27 cellular contexts compared by ENCODE assay signal in the genomic region with DNA sequence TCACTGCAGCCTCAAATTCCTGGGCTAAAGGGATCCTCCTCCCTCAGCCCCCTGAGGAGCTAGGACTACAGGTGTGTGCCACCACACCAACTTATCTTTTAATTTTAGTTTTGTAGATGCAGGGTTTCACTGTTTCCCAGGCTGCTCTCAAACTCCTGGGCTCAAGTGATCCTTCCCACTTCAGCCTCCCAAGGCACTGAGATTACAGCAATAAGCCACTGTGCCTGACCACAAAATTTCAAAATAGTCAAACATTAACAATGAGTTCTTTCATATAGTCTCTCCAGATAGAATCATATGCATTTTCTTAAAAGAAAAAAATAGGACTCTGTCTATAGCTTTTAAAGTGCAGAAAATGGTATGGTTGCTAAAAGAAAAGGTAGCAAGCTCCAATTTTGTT. TPM values are rescaled to one million over a fixed set of nuclear protein-coding genes. Genes with fewer than 3 reads are reported as not detected.
DNase-seq lines count a peak whose midpoint lies in the region; ATAC-seq and TF ChIP-seq lines count a peak whose summit lies in the region.
"Had no signal": no experiment of that assay in that cellular context is flagged by ENCODE, and none has a peak within 500 bp of the region (broad histone marks: within the 10 kb centered on the region; RNA-seq: fewer than 3 reads in every experiment).

No MANE protein-coding gene starts in this region.

- no peak for TF ChIP-seq CTCF in MCF 10A (IDR thresholded peaks at IDR 0.05; ENCODE audit: unreplicated experiment)
- TF ChIP-seq CTCF in breast epithelium (IDR thresholded peaks at IDR 0.05): no peak
- TF ChIP-seq CTCF in fibroblast of the aortic adventitia (IDR thresholded peaks at IDR 0.05; ENCODE audit: insufficient read depth, low read length): no peak
- TF ChIP-seq CTCF in upper lobe of right lung (IDR thresholded peaks at IDR 0.05): no peak

- CTCF ChIA-PET in MCF 10A (lab: Yijun Ruan, JAX): interaction anchor here (0.7 to 1.2 kb wide), 2 partner anchors 22 to 34 kb away, joined by 3 to 4 read pairs; no protein-coding TSS in a partner anchor

- no peaks in the 10 kb centered on the region for H3K27me3 Mint-ChIP-seq in MCF 10A (ENCODE audit: insufficient read depth, unreplicated experiment)
- H3K27me3 Mint-ChIP-seq: activated CD4-positive, alpha-beta T cell treated with anti-CD3 and anti-CD28 coated beads, Interleukin-2, amount 10 ng/mL, durations not matched to agents 24 days and 14 days; activated CD8-positive, alpha-beta memory T cell treated with anti-CD3 and anti-CD28 coated beads, Interleukin-2, amount 10 ng/mL, durations not matched to agents 7 days and 5 days; activated naive CD8-positive, alpha-beta T cell treated with anti-CD3 and anti-CD28 coated beads, Interleukin-2, amount 50 U/mL, for 24 hours had no signal

- H3K27me3 ChIP-seq in breast epithelium (no peaks in the 10 kb centered on the region), upper lobe of right lung (no peaks in the 10 kb centered on the region)
- H3K27me3 ChIP-seq: BLaER1, heart left ventricle, right lobe of liver had no signal

- DNase-seq in MCF 10A (ENCODE audit: unreplicated experiment) (peak; percentile 54), breast epithelium (ENCODE audit: low spot score in 2 of 2) (no peak), RPMI7951 (ENCODE audit: low read depth) (peak; percentile 42), fibroblast of the aortic adventitia (ENCODE audit: low read depth) (peak; percentile 30), upper lobe of right lung (no peak)
- no peak for DNase-seq in activated CD4-positive, alpha-beta T cell treated with anti-CD3 and anti-CD28 coated beads, Interleukin-2, amount 50 U/mL, for 1 hour
- DNase-seq: activated CD4-positive, alpha-beta T cell treated with anti-CD3 and anti-CD28 coated beads, Interleukin-2, amount 10 ng/mL, durations not matched to agents 24 days and 14 days; activated CD8-positive, alpha-beta memory T cell treated with anti-CD3 and anti-CD28 coated beads, Interleukin-2, amount 10 ng/mL, durations not matched to agents 7 days and 5 days; activated naive CD8-positive, alpha-beta T cell treated with anti-CD3 and anti-CD28 coated beads, Interleukin-2, amount 50 U/mL, for 24 hours; GOT3; heart left ventricle; NCI-H1417 treated with DMSO at 0.1 percent for 48 hours; NCI-H526; right lobe of liver; stimulated activated CD8-positive, alpha-beta memory T cell treated with anti-CD3 and anti-CD28 coated beads, Interleukin-4, amount 100 ng/mL, for 48 hours; trophoblast cell had no signal

- no TSS peak for BruUV-seq in MCF 10A (replicated peaks; lab: Mats Ljungman, UMichigan)

- H3K36me3 ChIP-seq in breast epithelium (no peaks in the 10 kb centered on the region), upper lobe of right lung (no peaks in the 10 kb centered on the region)
- H3K36me3 ChIP-seq: BLaER1, heart left ventricle, right lobe of liver had no signal

- H3K4me1 ChIP-seq in breast epithelium: no peaks in the 10 kb centered on the region
- peaks cover 30% of the 10 kb centered on the region for H3K4me1 ChIP-seq in upper lobe of right lung
- H3K4me1 ChIP-seq: A549, BLaER1, right lobe of liver had no signal

- no peak for TF ChIP-seq POLR2A in breast epithelium (IDR thresholded peaks at IDR 0.05)

- no peak overlapping the region for H3K4me3 ChIP-seq in breast epithelium
- H3K4me3 ChIP-seq in fibroblast of the aortic adventitia (ENCODE audit: low read depth, low read length): no peak overlapping the region
- H3K4me3 ChIP-seq in upper lobe of right lung: no peak overlapping the region
- H3K4me3 ChIP-seq: A549, BLaER1, heart left ventricle, right lobe of liver had no signal

- H3K9me3 ChIP-seq in breast epithelium: no peaks in the 10 kb centered on the region
- no peaks in the 10 kb centered on the region for H3K9me3 ChIP-seq in upper lobe of right lung
- H3K9me3 ChIP-seq: A549, BLaER1, heart left ventricle, right lobe of liver had no signal

- POLR2A ChIA-PET in MCF 10A (lab: Yijun Ruan, JAX): interaction anchor here (1.3 to 1.5 kb wide), 3 partner anchors 9 to 110 kb away, joined by 3 to 4 read pairs (median 4); no protein-coding TSS in a partner anchor

- no peak overlapping the region for H3K4me3 Mint-ChIP-seq in MCF 10A (ENCODE audit: unreplicated experiment)
- H3K4me3 Mint-ChIP-seq: activated CD4-positive, alpha-beta T cell treated with anti-CD3 and anti-CD28 coated beads, Interleukin-2, amount 10 ng/mL, durations not matched to agents 24 days and 14 days; activated CD8-positive, alpha-beta memory T cell treated with anti-CD3 and anti-CD28 coated beads, Interleukin-2, amount 10 ng/mL, durations not matched to agents 7 days and 5 days; activated naive CD8-positive, alpha-beta T cell treated with anti-CD3 and anti-CD28 coated beads, Interleukin-2, amount 50 U/mL, for 24 hours; dendritic cell treated with granulocyte-macrophage colony-stimulating factor and Interleukin-4, amounts not matched to agents 40 ng/mL and 50 ng/mL, for 4 days; nephron; T-helper 1 cell treated with Interleukin-12 subunit alpha and Interleukin-12 subunit beta and Interleukin-4 antibody, amounts not matched to agents 30 μg/mL and 1 μg/mL, for 36 hours had no signal

- no peaks in the 10 kb centered on the region for H3K9me3 Mint-ChIP-seq in MCF 10A (ENCODE audit: unreplicated experiment)
- H3K9me3 Mint-ChIP-seq: activated CD4-positive, alpha-beta T cell treated with anti-CD3 and anti-CD28 coated beads, Interleukin-2, amount 10 ng/mL, durations not matched to agents 24 days and 14 days; activated naive CD8-positive, alpha-beta T cell treated with anti-CD3 and anti-CD28 coated beads, Interleukin-2, amount 50 U/mL, for 24 hours; activated T-helper 2 cell treated with anti-CD3 and anti-CD28 coated beads, Interferon-gamma antibody, Interleukin-2, Interleukin-4, amounts not matched to agents 10 μg/mL and 5 μg/mL and 100 μg/mL, durations not matched to agents 14 hours and 24 hours and 36 hours; nephron; T-helper 1 cell treated with Interleukin-12 subunit alpha and Interleukin-12 subunit beta and Interleukin-4 antibody, amounts not matched to agents 30 μg/mL and 1 μg/mL, for 36 hours had no signal

- ATAC-seq in upper lobe of right lung: peak; percentile 80
- ATAC-seq in HG03095 (IDR thresholded peaks at IDR 0.05; ENCODE audit: unreplicated experiment): no peak
- ATAC-seq in GM18519 (IDR thresholded peaks at IDR 0.05; ENCODE audit: low FRiP score, unreplicated experiment): no peak
- ATAC-seq: A549; activated CD8-positive, alpha-beta memory T cell treated with anti-CD3 and anti-CD28 coated beads, Interleukin-2, amount 10 ng/mL, durations not matched to agents 7 days and 5 days; activated naive CD8-positive, alpha-beta T cell treated with anti-CD3 and anti-CD28 coated beads, Interleukin-2, amount 50 U/mL, for 24 hours; right lobe of liver had no signal

- no peak overlapping the region for H3K27ac Mint-ChIP-seq in MCF 10A (ENCODE audit: low read depth, unreplicated experiment)
- H3K27ac Mint-ChIP-seq: activated CD4-positive, alpha-beta T cell treated with anti-CD3 and anti-CD28 coated beads, Interleukin-2, amount 10 ng/mL, durations not matched to agents 24 days and 14 days; activated CD8-positive, alpha-beta memory T cell treated with anti-CD3 and anti-CD28 coated beads, Interleukin-2, amount 10 ng/mL, durations not matched to agents 7 days and 5 days; activated naive CD8-positive, alpha-beta T cell treated with anti-CD3 and anti-CD28 coated beads, Interleukin-2, amount 50 U/mL, for 24 hours; activated T-helper 2 cell treated with anti-CD3 and anti-CD28 coated beads, Interferon-gamma antibody, Interleukin-2, Interleukin-4, amounts not matched to agents 10 μg/mL and 5 μg/mL and 100 μg/mL, durations not matched to agents 14 hours and 24 hours and 36 hours; dendritic cell treated with granulocyte-macrophage colony-stimulating factor and Interleukin-4, amounts not matched to agents 40 ng/mL and 50 ng/mL, for 4 days; nephron; T-helper 1 cell treated with Interleukin-12 subunit alpha and Interleukin-12 subunit beta and Interleukin-4 antibody, amounts not matched to agents 30 μg/mL and 1 μg/mL, for 36 hours had no signal

- H3K36me3 Mint-ChIP-seq in MCF 10A (ENCODE audit: insufficient read depth, unreplicated experiment): no peaks in the 10 kb centered on the region
- H3K36me3 Mint-ChIP-seq: activated CD8-positive, alpha-beta memory T cell treated with anti-CD3 and anti-CD28 coated beads, Interleukin-2, amount 10 ng/mL, durations not matched to agents 7 days and 5 days had no signal

- H3K27ac ChIP-seq in breast epithelium: peak overlapping the region in 1 of 2 donors; percentile 55
- peak overlapping the region; percentile 3 for H3K27ac ChIP-seq in upper lobe of right lung
- H3K27ac ChIP-seq: A549, BLaER1, parathyroid adenoma, right lobe of liver, VCaP had no signal

- intact Hi-C loops in MCF 10A (cut with micrococcal nuclease): no loop called here
- intact Hi-C loops in breast epithelium (cut with DNase I; ENCODE audit: low total_unique reads): no loop called here
- intact Hi-C loops in upper lobe of right lung (cut with DNase I): no loop called here

- H3K4me1 Mint-ChIP-seq in MCF 10A (ENCODE audit: insufficient read depth, unreplicated experiment): peaks cover 27% of the 10 kb centered on the region
- H3K4me1 Mint-ChIP-seq: activated CD4-positive, alpha-beta T cell treated with anti-CD3 and anti-CD28 coated beads, Interleukin-2, amount 10 ng/mL, durations not matched to agents 24 days and 14 days; activated CD8-positive, alpha-beta memory T cell treated with anti-CD3 and anti-CD28 coated beads, Interleukin-2, amount 10 ng/mL, durations not matched to agents 7 days and 5 days; activated naive CD8-positive, alpha-beta T cell treated with anti-CD3 and anti-CD28 coated beads, Interleukin-2, amount 50 U/mL, for 24 hours; nephron had no signal

RNA-seq across cellular contexts. Expression of a gene that starts 24.9 kb away (rescaled TPM):
- total RNA-seq in MCF 10A (2022) (123 and 211 TPM in 2 replicates), breast epithelium (10 to 100 TPM; 13.5 to 60.3 (median 42.0) TPM), fibroblast of the aortic adventitia (ENCODE audit: low replicate concordance) (0.57 and 13.0 TPM in 2 replicates), upper lobe of right lung (51.4 TPM)
- total RNA-seq in RPMI7951 (2014; rRNA removed; shearing (Covaris generic)): 15.9 and 23.8 TPM in 2 replicates
- total RNA-seq: activated CD4-positive, alpha-beta T cell treated with anti-CD3 and anti-CD28 coated beads, Interleukin-2, amount 10 ng/mL, durations not matched to agents 24 days and 14 days; activated CD8-positive, alpha-beta memory T cell treated with anti-CD3 and anti-CD28 coated beads, Interleukin-2, amount 10 ng/mL, durations not matched to agents 7 days and 5 days; activated T-helper 2 cell treated with anti-CD3 and anti-CD28 coated beads, Interferon-gamma antibody, Interleukin-2, Interleukin-4, amounts not matched to agents 10 μg/mL and 5 μg/mL and 100 μg/mL, durations not matched to agents 14 hours and 24 hours and 36 hours; OCI-LY7 had no signal

Comparison
In these comparisons a context has a peak if more than half of its experiments do, and no peak if none do; other contexts are left out.
1. DNase-seq: peak in MCF 10A (single experiment), RPMI7951 (single experiment) and fibroblast of the aortic adventitia (single experiment); none in breast epithelium (0 of 2), upper lobe of right lung (single experiment) and activated CD4-positive, alpha-beta T cell treated with anti-CD3 and anti-CD28 coated beads, Interleukin-2, amount 50 U/mL, for 1 hour (single experiment).